In genomic region chr17:18981642-18982424, GRCh38 we compare ENCODE assay signal across 1 cellular context.
TF ChIP-seq lines count a peak whose summit lies in the region.

No MANE protein-coding gene starts in this region.

TF ChIP-seq in HepG2, 621 proteins besides CTCF, POLR2A, EP300 and RAD21 (continued from another document and continues in another):
- peak; percentile 99 for TF ChIP-seq ZNF687 (CRISPR knock-in tag; IDR thresholded peaks at IDR 0.05)
- TF ChIP-seq TFE3 (CRISPR knock-in tag; IDR thresholded peaks at IDR 0.05): peak; percentile 91
- TF ChIP-seq HIC2 (CRISPR knock-in tag; IDR thresholded peaks at IDR 0.05; ENCODE audit: low read depth): no peak; the same call in 1 of the 2 replicates
- TF ChIP-seq YEATS2 (CRISPR knock-in tag; IDR thresholded peaks at IDR 0.05; ENCODE audit: borderline replicate concordance): 0 out of 2 replicates have a peak, but pooled peaks have one; percentile 33
- TF ChIP-seq GATAD2A (CRISPR knock-in tag; IDR thresholded peaks at IDR 0.05): peak; percentile 70
- TF ChIP-seq POGZ (CRISPR knock-in tag; IDR thresholded peaks at IDR 0.05): 0 out of 2 replicates have a peak, but pooled peaks have one; percentile 22
- peak; percentile 71 for TF ChIP-seq KAT8 (CRISPR knock-in tag; IDR thresholded peaks at IDR 0.05)
- TF ChIP-seq NR2C2 (CRISPR knock-in tag; IDR thresholded peaks at IDR 0.05; ENCODE audit: borderline replicate concordance): peak; percentile 40; the same call in 1 of the 2 replicates
- 0 out of 2 replicates have a peak, but pooled peaks have one; percentile 56 for TF ChIP-seq PAX8 (CRISPR knock-in tag; IDR thresholded peaks at IDR 0.05; ENCODE audit: borderline replicate concordance)
- no peak for TF ChIP-seq NPAS2 (CRISPR knock-in tag; IDR thresholded peaks at IDR 0.05; ENCODE audit: borderline replicate concordance)
- TF ChIP-seq FOXA3 (CRISPR knock-in tag; IDR thresholded peaks at IDR 0.05): peak; percentile 52
- TF ChIP-seq MAFF (IDR thresholded peaks at IDR 0.05; ENCODE audit: low read depth, low read length): peak; percentile 41; the same call in 1 of the 2 replicates
- no peak for TF ChIP-seq ZNF430 (CRISPR knock-in tag; IDR thresholded peaks at IDR 0.05)
- 0 out of 2 replicates have a peak, but pooled peaks have one; percentile 23 for TF ChIP-seq ZNF318 (CRISPR knock-in tag; IDR thresholded peaks at IDR 0.05)
- no peak for TF ChIP-seq FOXA1 (IDR thresholded peaks at IDR 0.05)
- TF ChIP-seq FOXA1 (CRISPR knock-in tag; IDR thresholded peaks at IDR 0.05): peak; percentile 27; the same call in 1 of the 2 replicates
- peak; percentile 36; the same call in 1 of the 2 replicates for TF ChIP-seq FOXC1 (CRISPR knock-in tag; IDR thresholded peaks at IDR 0.05; ENCODE audit: borderline replicate concordance)
- TF ChIP-seq ZNF546 (CRISPR knock-in tag; conservative IDR thresholded peaks at IDR 0.05): 0 out of 2 replicates have a peak, but pooled peaks have one; percentile 38
- peak; percentile 77; the same call in 1 of the 2 replicates for TF ChIP-seq ZSCAN21 (CRISPR knock-in tag; IDR thresholded peaks at IDR 0.05; ENCODE audit: borderline replicate concordance)
- TF ChIP-seq ZNF543 (CRISPR knock-in tag; IDR thresholded peaks at IDR 0.05): peak; percentile 88
- TF ChIP-seq HBP1 (CRISPR knock-in tag; IDR thresholded peaks at IDR 0.05; ENCODE audit: low read depth): 0 out of 2 replicates have a peak, but pooled peaks have one; percentile 44
- TF ChIP-seq ZNF567 (CRISPR knock-in tag; IDR thresholded peaks at IDR 0.05; ENCODE audit: borderline replicate concordance): no peak
- 0 out of 2 replicates have a peak, but pooled peaks have one; percentile 15 for TF ChIP-seq HIVEP1 (CRISPR knock-in tag; IDR thresholded peaks at IDR 0.05)
- TF ChIP-seq ZNF451 (CRISPR knock-in tag; IDR thresholded peaks at IDR 0.05): no peak
- 0 out of 2 replicates have a peak, but pooled peaks have one; percentile 61 for TF ChIP-seq ZNF230 (CRISPR knock-in tag; IDR thresholded peaks at IDR 0.05)
- TF ChIP-seq HOXA5 (CRISPR knock-in tag; IDR thresholded peaks at IDR 0.05): no peak
- peak; percentile 75; the same call in 1 of the 2 replicates for TF ChIP-seq KDM6A (CRISPR knock-in tag; IDR thresholded peaks at IDR 0.05; ENCODE audit: low read depth)
- peak; percentile 86 for TF ChIP-seq PHF21A (CRISPR knock-in tag; IDR thresholded peaks at IDR 0.05)
- no peak for TF ChIP-seq NONO (IDR thresholded peaks at IDR 0.05)
- TF ChIP-seq NONO (CRISPR knock-in tag; conservative IDR thresholded peaks at IDR 0.05): peak; percentile 57
- TF ChIP-seq SIN3A (IDR thresholded peaks at IDR 0.05; ENCODE audit: borderline replicate concordance, low read depth, low read length): no peak
- TF ChIP-seq TBP (CRISPR knock-in tag; IDR thresholded peaks at IDR 0.05): no peak
- TF ChIP-seq PHF8 (CRISPR knock-in tag; IDR thresholded peaks at IDR 0.05): peak; percentile 12; the same call in 1 of the 2 replicates
- TF ChIP-seq PRDM15 (CRISPR knock-in tag; IDR thresholded peaks at IDR 0.05): peak; percentile 52; the same call in 1 of the 2 replicates
